23 cellular contexts compared by ENCODE assay signal in the genomic region with DNA sequence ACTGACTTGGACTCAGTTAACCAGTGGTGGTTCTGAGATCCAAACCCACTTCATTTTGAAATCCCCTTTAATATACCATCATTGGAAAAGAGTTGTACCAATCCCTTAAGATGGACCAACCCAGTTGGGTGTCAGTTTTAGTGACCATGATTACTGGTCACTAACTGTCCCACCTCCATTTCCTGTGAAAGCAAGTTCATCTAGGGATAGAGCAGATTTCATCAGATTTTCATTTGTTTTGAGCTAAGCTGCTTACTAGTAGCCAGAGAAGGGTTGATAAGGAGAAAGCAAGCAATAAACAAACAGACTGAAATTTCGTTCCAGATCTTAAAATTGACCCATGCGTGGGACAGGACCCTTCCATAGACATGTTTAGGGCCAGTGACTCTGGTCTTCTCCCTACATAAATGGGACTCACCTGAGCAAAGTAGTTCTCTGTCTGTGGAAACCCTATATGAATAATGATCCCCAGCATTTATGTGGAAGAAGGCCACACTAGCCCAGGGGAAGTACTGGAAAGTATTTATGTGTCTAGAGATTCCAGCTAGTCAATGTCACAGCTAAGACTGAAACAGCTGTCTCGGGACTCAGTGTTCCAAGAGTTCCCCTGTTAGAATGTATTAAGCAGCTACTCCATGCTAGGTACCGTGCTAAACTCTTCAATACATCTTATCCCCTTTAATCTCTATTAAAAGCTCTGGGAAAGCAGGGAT.
DNase-seq lines count a peak whose midpoint lies in the region; ATAC-seq and TF ChIP-seq lines count a peak whose summit lies in the region.
"Had no signal": no experiment of that assay in that cellular context is flagged by ENCODE, and none has a peak within 500 bp of the region (broad histone marks: within the 10 kb centered on the region; RNA-seq: fewer than 3 reads in every experiment).

No MANE protein-coding gene starts in this region.

- no peak overlapping the region for H3K4ac ChIP-seq in neuronal stem cell (ENCODE audit: low read length)

- no peak overlapping the region for H2AK5ac ChIP-seq in neuronal stem cell (ENCODE audit: low read depth, low read length)

- no peaks in the 10 kb centered on the region for H3K79me1 ChIP-seq in neuronal stem cell (ENCODE audit: low read depth, low read length)

- H4K91ac ChIP-seq in neuronal stem cell (ENCODE audit: low read depth, low read length, poor library complexity): no peak overlapping the region

- H3K4me3 Mint-ChIP-seq in stimulated activated memory B cell treated with anti-CD40 and anti-IgM and Interleukin-4, amounts not matched to agents 10 μg/mL and 1 μg/mL and 100 μg/mL, for 72 hours: no peak overlapping the region
- H3K4me3 Mint-ChIP-seq: CD4-positive, alpha-beta memory T cell; GM23338; T-cell had no signal

- H3K4me2 ChIP-seq in Karpas-422 (ENCODE audit: low read depth, low read length, poor library complexity, severe bottlenecking) (peak overlapping the region; percentile 77), OCI-LY1 (ENCODE audit: low read length) (peak overlapping the region; percentile 91), neuronal stem cell (ENCODE audit: insufficient read depth, low read length, poor library complexity, severe bottlenecking) (no peak overlapping the region)
- H3K4me2 ChIP-seq: BLaER1 treated with 17β-estradiol and CSF1 and Interleukin-3, amounts not matched to agents 10 nM and 100 nM; GM23338 had no signal

- H3K9me3 Mint-ChIP-seq in stimulated activated memory B cell treated with anti-CD40 and anti-IgM and Interleukin-4, amounts not matched to agents 10 μg/mL and 1 μg/mL and 100 μg/mL, for 72 hours: no peaks in the 10 kb centered on the region
- H3K9me3 Mint-ChIP-seq: CD4-positive, alpha-beta memory T cell; GM23338; T-cell had no signal

- no peak overlapping the region for H3K23ac ChIP-seq in neuronal stem cell (ENCODE audit: low read depth, low read length, poor library complexity)

- DNase-seq in Karpas-422 (peak; percentile 78), gastrocnemius medialis (no peak), neuronal stem cell (ENCODE audit: low spot score) (no peak), nucleus accumbens (lab: John Stamatoyannopoulos, UW) (no peak)
- DNase-seq: ACHN; CD4-positive, alpha-beta memory T cell; DMS153; KBM-7; NCI-H1092; NCI-H1436 treated with DMSO at 0.1 percent for 48 hours; NCI-H1930; NCI-H2227 treated with DMSO at 0.1 percent for 48 hours; NCI-H510A treated with DMSO at 0.1 percent for 48 hours; T-cell had no signal

- H2BK15ac ChIP-seq in neuronal stem cell (ENCODE audit: low read length): no peak overlapping the region

- H3K9me3 ChIP-seq in Karpas-422 (ENCODE audit: low read length): no peaks in the 10 kb centered on the region
- H3K9me3 ChIP-seq in OCI-LY1 (ENCODE audit: low read length): no peaks in the 10 kb centered on the region
- H3K9me3 ChIP-seq in liver (ENCODE audit: control insufficient read depth in 4 of 4, low read length in 3 of 4): no peaks in the 10 kb centered on the region
- no peaks in the 10 kb centered on the region for H3K9me3 ChIP-seq in gastrocnemius medialis
- H3K9me3 ChIP-seq in neuronal stem cell (replicated peaks in 1 of 2; ENCODE audit: control insufficient read depth in 2 of 2, insufficient read depth in 1 of 2, low read depth in 1 of 2, low read length in 2 of 2): no peaks in the 10 kb centered on the region
- H3K9me3 ChIP-seq: BLaER1 treated with 17β-estradiol and CSF1 and Interleukin-3, amounts not matched to agents 10 nM and 100 nM; HAP-1 had no signal

- TF ChIP-seq CTCF in OCI-LY1 (IDR thresholded peaks at IDR 0.05; ENCODE audit: low read length) (no peak), liver (IDR thresholded peaks at IDR 0.05; ENCODE audit: low read depth, low read length, missing input control) (no peak), gastrocnemius medialis (IDR thresholded peaks at IDR 0.05 in 4 of 5, conservative IDR thresholded peaks at IDR 0.05 in 1 of 5) (no peak)

- H2BK12ac ChIP-seq in neuronal stem cell (ENCODE audit: low read length): no peak overlapping the region

- no peak overlapping the region for H4K8ac ChIP-seq in neuronal stem cell (ENCODE audit: low read depth, low read length)

- peak overlapping the region; percentile 97 for H3K27ac ChIP-seq in Karpas-422 (ENCODE audit: low read length)
- H3K27ac ChIP-seq in OCI-LY1 (ENCODE audit: low read depth, low read length, poor library complexity, severe bottlenecking): peak overlapping the region; percentile 97
- H3K27ac ChIP-seq in liver (ENCODE audit: low read depth in 1 of 2, low read length in 2 of 2): peak overlapping the region; percentile 31 to 34
- H3K27ac ChIP-seq in gastrocnemius medialis: peak overlapping the region; percentile 54 to 76 (median 70)
- no peak overlapping the region for H3K27ac ChIP-seq in neuronal stem cell (replicated peaks; ENCODE audit: low read length)
- H3K27ac ChIP-seq: BLaER1 treated with 17β-estradiol and CSF1 and Interleukin-3, amounts not matched to agents 10 nM and 100 nM; RWPE1 had no signal

- H3K4me1 Mint-ChIP-seq in stimulated activated memory B cell treated with anti-CD40 and anti-IgM and Interleukin-4, amounts not matched to agents 10 μg/mL and 1 μg/mL and 100 μg/mL, for 72 hours: peaks cover 11% of the 10 kb centered on the region
- H3K4me1 Mint-ChIP-seq: GM23338 had no signal

- H3K14ac ChIP-seq in neuronal stem cell (ENCODE audit: low read length): no peak overlapping the region

- H4K20me1 ChIP-seq in Karpas-422 (ENCODE audit: insufficient read depth, low read depth, low read length) (no peaks in the 10 kb centered on the region), OCI-LY1 (ENCODE audit: insufficient read depth, low read length) (no peaks in the 10 kb centered on the region)
- H4K20me1 ChIP-seq: BLaER1 treated with 17β-estradiol and CSF1 and Interleukin-3, amounts not matched to agents 10 nM and 100 nM had no signal

- H2BK5ac ChIP-seq in neuronal stem cell (ENCODE audit: low read length): no peak overlapping the region

- ATAC-seq in gastrocnemius medialis: peak; percentile 72 to 91
- ATAC-seq in stimulated activated memory B cell treated with anti-CD40 and anti-IgM and Interleukin-4, amounts not matched to agents 10 μg/mL and 1 μg/mL and 100 μg/mL, for 72 hours: no peak
- ATAC-seq in HG02852 (IDR thresholded peaks at IDR 0.05; ENCODE audit: unreplicated experiment): no peak
- ATAC-seq: GM23338, SK-N-SH treated with all-trans-retinoic acid at 6 μM for 48 hours, T-cell had no signal

- H3K79me2 ChIP-seq in Karpas-422 (ENCODE audit: low read length): no peaks in the 10 kb centered on the region
- no peaks in the 10 kb centered on the region for H3K79me2 ChIP-seq in OCI-LY1 (ENCODE audit: insufficient read depth, low read length)

- TF ChIP-seq POLR2A in gastrocnemius medialis (IDR thresholded peaks at IDR 0.05): no peak

- no peaks in the 10 kb centered on the region for H3K36me3 Mint-ChIP-seq in stimulated activated memory B cell treated with anti-CD40 and anti-IgM and Interleukin-4, amounts not matched to agents 10 μg/mL and 1 μg/mL and 100 μg/mL, for 72 hours
- H3K36me3 Mint-ChIP-seq: CD4-positive, alpha-beta memory T cell; T-cell had no signal

- in situ Hi-C loops in gastrocnemius medialis (cut with MboI; ENCODE audit: low sequenced_read_pairs in 4 of 4): no loop called here

- peaks cover 44% of the 10 kb centered on the region for H3K27me3 Mint-ChIP-seq in stimulated activated memory B cell treated with anti-CD40 and anti-IgM and Interleukin-4, amounts not matched to agents 10 μg/mL and 1 μg/mL and 100 μg/mL, for 72 hours
- H3K27me3 Mint-ChIP-seq: CD4-positive, alpha-beta memory T cell; T-cell had no signal

- H3F3A ChIP-seq in OCI-LY1 (ENCODE audit: insufficient read depth, low read length): no peaks in the 10 kb centered on the region

- H3K36me3 ChIP-seq in Karpas-422 (ENCODE audit: insufficient read depth, low read length) (no peaks in the 10 kb centered on the region), OCI-LY1 (ENCODE audit: insufficient read depth, low read length) (peaks cover 9% of the 10 kb centered on the region; the same call in 1 of the 2 replicates), liver (ENCODE audit: control insufficient read depth in 4 of 4, insufficient read depth in 3 of 4, low read depth in 1 of 4, low read length in 3 of 4) (no peaks in the 10 kb centered on the region), gastrocnemius medialis (no peaks in the 10 kb centered on the region), neuronal stem cell (replicated peaks in 1 of 2; ENCODE audit: control insufficient read depth in 2 of 2, insufficient read depth in 2 of 2, low read length in 2 of 2) (no peaks in the 10 kb centered on the region)
- H3K36me3 ChIP-seq: BLaER1 treated with 17β-estradiol and CSF1 and Interleukin-3, amounts not matched to agents 10 nM and 100 nM; HAP-1 had no signal

- H3K18ac ChIP-seq in neuronal stem cell (ENCODE audit: low read length): no peak overlapping the region

- H3K4me1 ChIP-seq in Karpas-422 (ENCODE audit: low read length) (peaks cover 100% of the 10 kb centered on the region), OCI-LY1 (ENCODE audit: insufficient read depth, low read length, severe bottlenecking) (peaks cover 100% of the 10 kb centered on the region), liver (ENCODE audit: control insufficient read depth in 4 of 4, insufficient read depth in 4 of 4, low read length in 3 of 4) (peaks cover 3 to 25% (median 14%) of the 10 kb centered on the region in 4 donors), gastrocnemius medialis (peaks cover 20 to 32% of the 10 kb centered on the region in 2 donors), neuronal stem cell (ENCODE audit: control insufficient read depth in 2 of 2, insufficient read depth in 1 of 2, low read depth in 1 of 2, low read length in 2 of 2) (peaks cover 0 to 2% of the 10 kb centered on the region in 2 donors)
- H3K4me1 ChIP-seq: HAP-1 had no signal

- peak in 1 of 2 donors; percentile 37 for TF ChIP-seq RAD21 in liver (IDR thresholded peaks at IDR 0.05)

- no peak overlapping the region for H2AFZ ChIP-seq in Karpas-422 (ENCODE audit: low read length)
- H2AFZ ChIP-seq in OCI-LY1 (ENCODE audit: low read length): no peak overlapping the region
- no peak overlapping the region for H2AFZ ChIP-seq in neuronal stem cell (ENCODE audit: low read length)
- H2AFZ ChIP-seq: GM23338 had no signal

- peak overlapping the region; percentile 62; the same call in 1 of the 2 replicates for H3K4me3 ChIP-seq in Karpas-422 (ENCODE audit: low read length)
- peak overlapping the region; percentile 70 for H3K4me3 ChIP-seq in OCI-LY1 (ENCODE audit: low read depth, low read length, poor library complexity, severe bottlenecking)
- no peak overlapping the region for H3K4me3 ChIP-seq in liver (ENCODE audit: low read depth in 1 of 3, low read length in 3 of 3)
- no peak overlapping the region for H3K4me3 ChIP-seq in gastrocnemius medialis
- no peak overlapping the region for H3K4me3 ChIP-seq in neuronal stem cell (ENCODE audit: low read length in 2 of 2)
- H3K4me3 ChIP-seq: BLaER1 treated with 17β-estradiol and CSF1 and Interleukin-3, amounts not matched to agents 10 nM and 100 nM; GM23338; HAP-1 had no signal

- intact Hi-C loops in gastrocnemius medialis (cut with DNase I; ENCODE audit: low total_unique reads): no loop called here

- H2BK120ac ChIP-seq in neuronal stem cell (ENCODE audit: low read depth, low read length): no peak overlapping the region

- H3K9ac ChIP-seq in Karpas-422 (ENCODE audit: low read length): peak overlapping the region; percentile 84
- H3K9ac ChIP-seq in OCI-LY1 (ENCODE audit: low read length): peak overlapping the region; percentile 88
- no peak overlapping the region for H3K9ac ChIP-seq in liver (ENCODE audit: low read depth in 1 of 2, low read length in 2 of 2)
- no peak overlapping the region for H3K9ac ChIP-seq in neuronal stem cell (ENCODE audit: low read depth, low read length, poor library complexity)
- H3K9ac ChIP-seq: BLaER1 treated with 17β-estradiol and CSF1 and Interleukin-3, amounts not matched to agents 10 nM and 100 nM had no signal

- H3K27ac Mint-ChIP-seq in stimulated activated memory B cell treated with anti-CD40 and anti-IgM and Interleukin-4, amounts not matched to agents 10 μg/mL and 1 μg/mL and 100 μg/mL, for 72 hours: no peak overlapping the region
- H3K27ac Mint-ChIP-seq: CD4-positive, alpha-beta memory T cell; GM23338; T-cell had no signal

- H3K9me2 ChIP-seq in Karpas-422 (replicated peaks; ENCODE audit: insufficient read depth, low read length): no peaks in the 10 kb centered on the region
- H3K9me2 ChIP-seq in OCI-LY1 (ENCODE audit: low read depth, low read length): no peaks in the 10 kb centered on the region

- 50% methylated on average over 4 of the region's 4 CpGs for WGBS in liver
- no CpG with 5 or more reads among the region's 4 CpGs for WGBS in neuronal stem cell (ENCODE audit: extremely low coverage in 2 of 2, insufficient read length in 2 of 2, insufficient replicate concordance in 1 of 2), 2 donors

- H3K27me3 ChIP-seq in Karpas-422 (ENCODE audit: low read length): no peaks in the 10 kb centered on the region
- H3K27me3 ChIP-seq in OCI-LY1 (ENCODE audit: insufficient read depth, low read length): no peaks in the 10 kb centered on the region
- no peaks in the 10 kb centered on the region for H3K27me3 ChIP-seq in liver (ENCODE audit: control insufficient read depth in 4 of 4, insufficient read depth in 4 of 4, low read length in 3 of 4)
- no peaks in the 10 kb centered on the region for H3K27me3 ChIP-seq in gastrocnemius medialis
- peaks cover 0 to 3% (median 0%) of the 10 kb centered on the region in 3 experiments for H3K27me3 ChIP-seq in neuronal stem cell (ENCODE audit: control insufficient read depth in 3 of 3, insufficient read depth in 3 of 3, low read depth in 1 of 3, low read length in 3 of 3)
- H3K27me3 ChIP-seq: BLaER1 treated with 17β-estradiol and CSF1 and Interleukin-3, amounts not matched to agents 10 nM and 100 nM had no signal

Comparison
In these comparisons a context has a peak if more than half of its experiments do, and no peak if none do; other contexts are left out.
1. H3K4me3 ChIP-seq: peak in Karpas-422 (single experiment) and OCI-LY1 (single experiment); none in liver (0 of 3), gastrocnemius medialis (0 of 4) and neuronal stem cell (0 of 2).
2. H3K9ac ChIP-seq: peak in Karpas-422 (single experiment) and OCI-LY1 (single experiment); none in liver (0 of 2) and neuronal stem cell (single experiment).
3. ATAC-seq: peak in gastrocnemius medialis (2 of 2); none in stimulated activated memory B cell treated with anti-CD40 and anti-IgM and Interleukin-4, amounts not matched to agents 10 μg/mL and 1 μg/mL and 100 μg/mL, for 72 hours (single experiment) and HG02852 (single experiment).